ENCODE assay signal across 1 cellular context in genomic region chr20:54065601-54066038, GRCh38.
TF ChIP-seq lines count a peak whose summit lies in the region.

No MANE protein-coding gene starts in this region.

TF ChIP-seq in K562, 482 proteins besides CTCF, POLR2A, EP300 and RAD21 (continued from another document and continues in another):
- TF ChIP-seq, protein P1, sequence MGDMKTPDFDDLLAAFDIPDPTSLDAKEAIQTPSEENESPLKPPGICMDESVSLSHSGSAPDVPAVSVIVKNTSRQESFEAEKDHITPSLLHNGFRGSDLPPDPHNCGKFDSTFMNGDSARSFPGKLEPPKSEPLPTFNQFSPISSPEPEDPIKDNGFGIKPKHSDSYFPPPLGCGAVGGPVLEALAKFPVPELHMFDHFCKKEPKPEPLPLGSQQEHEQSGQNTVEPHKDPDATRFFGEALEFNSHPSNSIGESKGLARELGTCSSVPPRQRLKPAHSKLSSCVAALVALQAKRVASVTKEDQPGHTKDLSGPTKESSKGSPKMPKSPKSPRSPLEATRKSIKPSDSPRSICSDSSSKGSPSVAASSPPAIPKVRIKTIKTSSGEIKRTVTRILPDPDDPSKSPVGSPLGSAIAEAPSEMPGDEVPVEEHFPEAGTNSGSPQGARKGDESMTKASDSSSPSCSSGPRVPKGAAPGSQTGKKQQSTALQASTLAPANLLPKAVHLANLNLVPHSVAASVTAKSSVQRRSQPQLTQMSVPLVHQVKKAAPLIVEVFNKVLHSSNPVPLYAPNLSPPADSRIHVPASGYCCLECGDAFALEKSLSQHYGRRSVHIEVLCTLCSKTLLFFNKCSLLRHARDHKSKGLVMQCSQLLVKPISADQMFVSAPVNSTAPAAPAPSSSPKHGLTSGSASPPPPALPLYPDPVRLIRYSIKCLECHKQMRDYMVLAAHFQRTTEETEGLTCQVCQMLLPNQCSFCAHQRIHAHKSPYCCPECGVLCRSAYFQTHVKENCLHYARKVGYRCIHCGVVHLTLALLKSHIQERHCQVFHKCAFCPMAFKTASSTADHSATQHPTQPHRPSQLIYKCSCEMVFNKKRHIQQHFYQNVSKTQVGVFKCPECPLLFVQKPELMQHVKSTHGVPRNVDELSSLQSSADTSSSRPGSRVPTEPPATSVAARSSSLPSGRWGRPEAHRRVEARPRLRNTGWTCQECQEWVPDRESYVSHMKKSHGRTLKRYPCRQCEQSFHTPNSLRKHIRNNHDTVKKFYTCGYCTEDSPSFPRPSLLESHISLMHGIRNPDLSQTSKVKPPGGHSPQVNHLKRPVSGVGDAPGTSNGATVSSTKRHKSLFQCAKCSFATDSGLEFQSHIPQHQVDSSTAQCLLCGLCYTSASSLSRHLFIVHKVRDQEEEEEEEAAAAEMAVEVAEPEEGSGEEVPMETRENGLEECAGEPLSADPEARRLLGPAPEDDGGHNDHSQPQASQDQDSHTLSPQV (IDR thresholded peaks at IDR 0.05): no peak
- TF ChIP-seq TARDBP (IDR thresholded peaks at IDR 0.05) (no peak), CBFA2T3 (IDR thresholded peaks at IDR 0.05) (peak; percentile 96), ZNF79 (CRISPR knock-in tag; IDR thresholded peaks at IDR 0.05; ENCODE audit: low read depth) (no peak), ZNF644 (tag; IDR thresholded peaks at IDR 0.05; ENCODE audit: low read depth) (peak; percentile 43; the same call in 1 of the 2 replicates), TCF7L2 (IDR thresholded peaks at IDR 0.05; ENCODE audit: low read depth, low read length) (no peak), GTF2E2 (tag; IDR thresholded peaks at IDR 0.05) (no peak), WHSC1 (IDR thresholded peaks at IDR 0.05; ENCODE audit: low read length) (no peak), NCOA2 (IDR thresholded peaks at IDR 0.05; ENCODE audit: partially characterized antibody in 2 of 2) (peak in 1 of 2 experiments; percentile 24), ZNF507 (tag; conservative IDR thresholded peaks at IDR 0.05) (no peak), MCM2 (IDR thresholded peaks at IDR 0.05; ENCODE audit: low read depth) (no peak), SIRT6 (IDR thresholded peaks at IDR 0.05; ENCODE audit: low read depth, low read length) (no peak), PCBP2 (IDR thresholded peaks at IDR 0.05; ENCODE audit: low read depth, low read length, poor library complexity, severe bottlenecking) (no peak), PPARD (CRISPR knock-in tag; IDR thresholded peaks at IDR 0.05) (no peak), KDM1A (IDR thresholded peaks at IDR 0.05) (peak; percentile 11 to 60; a peak in 2 of 4 replicates), NFE2 (IDR thresholded peaks at IDR 0.05; ENCODE audit: low read depth) (no peak), BDP1 (IDR thresholded peaks at IDR 0.05; ENCODE audit: insufficient read depth, insufficient read length) (no peak), ZSCAN29 (IDR thresholded peaks at IDR 0.05) (no peak), RBM22 (IDR thresholded peaks at IDR 0.05; ENCODE audit: low read depth, low read length, poor library complexity, severe bottlenecking) (no peak), MTA3 (IDR thresholded peaks at IDR 0.05; ENCODE audit: borderline replicate concordance) (peak; percentile 79; the same call in 1 of the 2 replicates), BACH1 (tag; IDR thresholded peaks at IDR 0.05) (no peak), ZNF239 (CRISPR knock-in tag; IDR thresholded peaks at IDR 0.05) (no peak), NUFIP1 (IDR thresholded peaks at IDR 0.05; ENCODE audit: partially characterized antibody) (no peak), MTA2 (IDR thresholded peaks at IDR 0.05; ENCODE audit: low read depth) (peak; percentile 93), E4F1 (CRISPR knock-in tag; IDR thresholded peaks at IDR 0.05; ENCODE audit: borderline replicate concordance) (no peak), CHD4 (IDR thresholded peaks at IDR 0.05; ENCODE audit: insufficient read depth, insufficient replicate concordance, low read depth, low read length, poor library complexity, severe bottlenecking) (no peak), GTF2A2 (tag; IDR thresholded peaks at IDR 0.05) (no peak), EWSR1 (IDR thresholded peaks at IDR 0.05; ENCODE audit: borderline replicate concordance, low read depth, partially characterized antibody) (peak; percentile 70), CREB5 (CRISPR knock-in tag; IDR thresholded peaks at IDR 0.05) (no peak), POLR3A (IDR thresholded peaks at IDR 0.05; ENCODE audit: borderline replicate concordance, extremely low read depth, insufficient read depth, insufficient read length) (no peak), ESRRA (IDR thresholded peaks at IDR 0.05; ENCODE audit: borderline replicate concordance, low read depth) (no peak), MAFK (IDR thresholded peaks at IDR 0.05; ENCODE audit: low read length) (no peak), ZNF707 (CRISPR knock-in tag; conservative IDR thresholded peaks at IDR 0.05) (no peak), TBP (optimal IDR thresholded peaks at IDR 0.05; ENCODE audit: low read depth, low read length) (no peak), FOXJ2 (tag; IDR thresholded peaks at IDR 0.05) (no peak), ZNF12 (CRISPR knock-in tag; IDR thresholded peaks at IDR 0.05) (no peak), ZNF764 (CRISPR knock-in tag; IDR thresholded peaks at IDR 0.05; ENCODE audit: low read depth) (no peak), ZKSCAN3 (CRISPR knock-in tag; IDR thresholded peaks at IDR 0.05) (no peak), CBX2 (IDR thresholded peaks at IDR 0.05; ENCODE audit: insufficient read depth, low read length, poor library complexity, severe bottlenecking) (no peak), TAL1 (IDR thresholded peaks at IDR 0.05) (peak; percentile 95)
- TF ChIP-seq, protein P2, sequence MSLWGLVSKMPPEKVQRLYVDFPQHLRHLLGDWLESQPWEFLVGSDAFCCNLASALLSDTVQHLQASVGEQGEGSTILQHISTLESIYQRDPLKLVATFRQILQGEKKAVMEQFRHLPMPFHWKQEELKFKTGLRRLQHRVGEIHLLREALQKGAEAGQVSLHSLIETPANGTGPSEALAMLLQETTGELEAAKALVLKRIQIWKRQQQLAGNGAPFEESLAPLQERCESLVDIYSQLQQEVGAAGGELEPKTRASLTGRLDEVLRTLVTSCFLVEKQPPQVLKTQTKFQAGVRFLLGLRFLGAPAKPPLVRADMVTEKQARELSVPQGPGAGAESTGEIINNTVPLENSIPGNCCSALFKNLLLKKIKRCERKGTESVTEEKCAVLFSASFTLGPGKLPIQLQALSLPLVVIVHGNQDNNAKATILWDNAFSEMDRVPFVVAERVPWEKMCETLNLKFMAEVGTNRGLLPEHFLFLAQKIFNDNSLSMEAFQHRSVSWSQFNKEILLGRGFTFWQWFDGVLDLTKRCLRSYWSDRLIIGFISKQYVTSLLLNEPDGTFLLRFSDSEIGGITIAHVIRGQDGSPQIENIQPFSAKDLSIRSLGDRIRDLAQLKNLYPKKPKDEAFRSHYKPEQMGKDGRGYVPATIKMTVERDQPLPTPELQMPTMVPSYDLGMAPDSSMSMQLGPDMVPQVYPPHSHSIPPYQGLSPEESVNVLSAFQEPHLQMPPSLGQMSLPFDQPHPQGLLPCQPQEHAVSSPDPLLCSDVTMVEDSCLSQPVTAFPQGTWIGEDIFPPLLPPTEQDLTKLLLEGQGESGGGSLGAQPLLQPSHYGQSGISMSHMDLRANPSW (CRISPR knock-in tag; IDR thresholded peaks at IDR 0.05): no peak
- TF ChIP-seq, protein P3, sequence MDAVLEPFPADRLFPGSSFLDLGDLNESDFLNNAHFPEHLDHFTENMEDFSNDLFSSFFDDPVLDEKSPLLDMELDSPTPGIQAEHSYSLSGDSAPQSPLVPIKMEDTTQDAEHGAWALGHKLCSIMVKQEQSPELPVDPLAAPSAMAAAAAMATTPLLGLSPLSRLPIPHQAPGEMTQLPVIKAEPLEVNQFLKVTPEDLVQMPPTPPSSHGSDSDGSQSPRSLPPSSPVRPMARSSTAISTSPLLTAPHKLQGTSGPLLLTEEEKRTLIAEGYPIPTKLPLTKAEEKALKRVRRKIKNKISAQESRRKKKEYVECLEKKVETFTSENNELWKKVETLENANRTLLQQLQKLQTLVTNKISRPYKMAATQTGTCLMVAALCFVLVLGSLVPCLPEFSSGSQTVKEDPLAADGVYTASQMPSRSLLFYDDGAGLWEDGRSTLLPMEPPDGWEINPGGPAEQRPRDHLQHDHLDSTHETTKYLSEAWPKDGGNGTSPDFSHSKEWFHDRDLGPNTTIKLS (IDR thresholded peaks at IDR 0.05; ENCODE audit: borderline replicate concordance, low read depth): no peak
- TF ChIP-seq, protein P4, sequence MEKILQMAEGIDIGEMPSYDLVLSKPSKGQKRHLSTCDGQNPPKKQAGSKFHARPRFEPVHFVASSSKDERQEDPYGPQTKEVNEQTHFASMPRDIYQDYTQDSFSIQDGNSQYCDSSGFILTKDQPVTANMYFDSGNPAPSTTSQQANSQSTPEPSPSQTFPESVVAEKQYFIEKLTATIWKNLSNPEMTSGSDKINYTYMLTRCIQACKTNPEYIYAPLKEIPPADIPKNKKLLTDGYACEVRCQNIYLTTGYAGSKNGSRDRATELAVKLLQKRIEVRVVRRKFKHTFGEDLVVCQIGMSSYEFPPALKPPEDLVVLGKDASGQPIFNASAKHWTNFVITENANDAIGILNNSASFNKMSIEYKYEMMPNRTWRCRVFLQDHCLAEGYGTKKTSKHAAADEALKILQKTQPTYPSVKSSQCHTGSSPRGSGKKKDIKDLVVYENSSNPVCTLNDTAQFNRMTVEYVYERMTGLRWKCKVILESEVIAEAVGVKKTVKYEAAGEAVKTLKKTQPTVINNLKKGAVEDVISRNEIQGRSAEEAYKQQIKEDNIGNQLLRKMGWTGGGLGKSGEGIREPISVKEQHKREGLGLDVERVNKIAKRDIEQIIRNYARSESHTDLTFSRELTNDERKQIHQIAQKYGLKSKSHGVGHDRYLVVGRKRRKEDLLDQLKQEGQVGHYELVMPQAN (IDR thresholded peaks at IDR 0.05; ENCODE audit: borderline replicate concordance): no peak
- TF ChIP-seq, protein P5, sequence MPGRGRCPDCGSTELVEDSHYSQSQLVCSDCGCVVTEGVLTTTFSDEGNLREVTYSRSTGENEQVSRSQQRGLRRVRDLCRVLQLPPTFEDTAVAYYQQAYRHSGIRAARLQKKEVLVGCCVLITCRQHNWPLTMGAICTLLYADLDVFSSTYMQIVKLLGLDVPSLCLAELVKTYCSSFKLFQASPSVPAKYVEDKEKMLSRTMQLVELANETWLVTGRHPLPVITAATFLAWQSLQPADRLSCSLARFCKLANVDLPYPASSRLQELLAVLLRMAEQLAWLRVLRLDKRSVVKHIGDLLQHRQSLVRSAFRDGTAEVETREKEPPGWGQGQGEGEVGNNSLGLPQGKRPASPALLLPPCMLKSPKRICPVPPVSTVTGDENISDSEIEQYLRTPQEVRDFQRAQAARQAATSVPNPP (IDR thresholded peaks at IDR 0.05; ENCODE audit: borderline replicate concordance, insufficient read depth, insufficient read length): no peak
- TF ChIP-seq, protein P6, sequence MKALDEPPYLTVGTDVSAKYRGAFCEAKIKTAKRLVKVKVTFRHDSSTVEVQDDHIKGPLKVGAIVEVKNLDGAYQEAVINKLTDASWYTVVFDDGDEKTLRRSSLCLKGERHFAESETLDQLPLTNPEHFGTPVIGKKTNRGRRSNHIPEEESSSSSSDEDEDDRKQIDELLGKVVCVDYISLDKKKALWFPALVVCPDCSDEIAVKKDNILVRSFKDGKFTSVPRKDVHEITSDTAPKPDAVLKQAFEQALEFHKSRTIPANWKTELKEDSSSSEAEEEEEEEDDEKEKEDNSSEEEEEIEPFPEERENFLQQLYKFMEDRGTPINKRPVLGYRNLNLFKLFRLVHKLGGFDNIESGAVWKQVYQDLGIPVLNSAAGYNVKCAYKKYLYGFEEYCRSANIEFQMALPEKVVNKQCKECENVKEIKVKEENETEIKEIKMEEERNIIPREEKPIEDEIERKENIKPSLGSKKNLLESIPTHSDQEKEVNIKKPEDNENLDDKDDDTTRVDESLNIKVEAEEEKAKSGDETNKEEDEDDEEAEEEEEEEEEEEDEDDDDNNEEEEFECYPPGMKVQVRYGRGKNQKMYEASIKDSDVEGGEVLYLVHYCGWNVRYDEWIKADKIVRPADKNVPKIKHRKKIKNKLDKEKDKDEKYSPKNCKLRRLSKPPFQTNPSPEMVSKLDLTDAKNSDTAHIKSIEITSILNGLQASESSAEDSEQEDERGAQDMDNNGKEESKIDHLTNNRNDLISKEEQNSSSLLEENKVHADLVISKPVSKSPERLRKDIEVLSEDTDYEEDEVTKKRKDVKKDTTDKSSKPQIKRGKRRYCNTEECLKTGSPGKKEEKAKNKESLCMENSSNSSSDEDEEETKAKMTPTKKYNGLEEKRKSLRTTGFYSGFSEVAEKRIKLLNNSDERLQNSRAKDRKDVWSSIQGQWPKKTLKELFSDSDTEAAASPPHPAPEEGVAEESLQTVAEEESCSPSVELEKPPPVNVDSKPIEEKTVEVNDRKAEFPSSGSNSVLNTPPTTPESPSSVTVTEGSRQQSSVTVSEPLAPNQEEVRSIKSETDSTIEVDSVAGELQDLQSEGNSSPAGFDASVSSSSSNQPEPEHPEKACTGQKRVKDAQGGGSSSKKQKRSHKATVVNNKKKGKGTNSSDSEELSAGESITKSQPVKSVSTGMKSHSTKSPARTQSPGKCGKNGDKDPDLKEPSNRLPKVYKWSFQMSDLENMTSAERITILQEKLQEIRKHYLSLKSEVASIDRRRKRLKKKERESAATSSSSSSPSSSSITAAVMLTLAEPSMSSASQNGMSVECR (CRISPR knock-in tag; IDR thresholded peaks at IDR 0.05): no peak
